ENCODE assay signal across 17 cellular contexts in genomic region chr14:94636744-94637412, GRCh38. TPM values are rescaled to one million over a fixed set of nuclear protein-coding genes. Genes with fewer than 3 reads are reported as not detected.
DNase-seq lines count a peak whose midpoint lies in the region; ATAC-seq and TF ChIP-seq lines count a peak whose summit lies in the region.
"Had no signal": no experiment of that assay in that cellular context is flagged by ENCODE, and none has a peak within 500 bp of the region (broad histone marks: within the 10 kb centered on the region; RNA-seq: fewer than 3 reads in every experiment).

No MANE protein-coding gene starts in this region.

- peak; percentile 26 for TF ChIP-seq CTCF in left ventricle myocardium inferior (IDR thresholded peaks at IDR 0.05; ENCODE audit: borderline replicate concordance)
- TF ChIP-seq CTCF in OCI-LY7 (conservative IDR thresholded peaks at IDR 0.05; ENCODE audit: low read length), result peak; percentile 45
- TF ChIP-seq CTCF in type B pancreatic cell (conservative IDR thresholded peaks at IDR 0.05), result peak; percentile 28

- H3K9me2 ChIP-seq in OCI-LY7 (ENCODE audit: insufficient read depth, low read length), result no peaks in the 10 kb centered on the region

- H4K20me1 ChIP-seq in OCI-LY7 (ENCODE audit: insufficient read depth, low read length), result no peaks in the 10 kb centered on the region
- H4K20me1 ChIP-seq: BLaER1 had no signal

- H3K9me3 ChIP-seq in left ventricle myocardium inferior (replicated peaks), result no peaks in the 10 kb centered on the region
- no peaks in the 10 kb centered on the region for H3K9me3 ChIP-seq in OCI-LY7 (ENCODE audit: low read length)
- H3K9me3 ChIP-seq: BLaER1, SJCRH30, vagina had no signal

- H3K4me1 Mint-ChIP-seq in type B pancreatic cell (ENCODE audit: unreplicated experiment), result peaks cover 3% of the 10 kb centered on the region
- H3K4me1 Mint-ChIP-seq in immature natural killer cell, result no peaks in the 10 kb centered on the region
- H3K4me1 Mint-ChIP-seq: nephron had no signal

- H3K27ac ChIP-seq in left ventricle myocardium inferior (replicated peaks) (no peak overlapping the region), OCI-LY7 (ENCODE audit: low read depth, low read length, poor library complexity, severe bottlenecking) (no peak overlapping the region)
- H3K27ac ChIP-seq: BLaER1, SJCRH30, vagina had no signal

- BruUV-seq in OCI-LY7 (replicated peaks; lab: Mats Ljungman, UMichigan), result no TSS peak

- no peak for DNase-seq in left ventricle myocardium inferior
- DNase-seq in left ventricle myocardium superior, result no peak
- DNase-seq in OCI-LY7 (ENCODE audit: low spot score), result no peak
- DNase-seq in fibroblast of peridontal ligament (ENCODE audit: extremely low read depth), result peak; percentile 9
- DNase-seq in type B pancreatic cell (ENCODE audit: extremely low spot score, unreplicated experiment), result no peak
- DNase-seq in immature natural killer cell, result no peak
- no peak for DNase-seq in NCI-H526 treated with DMSO at 0.1 percent for 48 hours (lab: John Stamatoyannopoulos, UW)
- DNase-seq: cerebellar nuclear complex; kidney glomerular epithelial cell; NCI-H2227 treated with DMSO at 0.1 percent for 48 hours; SJCRH30; stimulated activated CD8-positive, alpha-beta memory T cell treated with anti-CD3 and anti-CD28 coated beads, Interleukin-4, amount 100 ng/mL, for 48 hours had no signal

- peaks cover 27% of the 10 kb centered on the region for H3K27me3 ChIP-seq in left ventricle myocardium inferior (ENCODE audit: low read depth)
- H3K27me3 ChIP-seq: BLaER1, SJCRH30, vagina had no signal

- POLR2A ChIA-PET in OCI-LY7 (lab: Charles Lee), result no interaction called here

- no peaks in the 10 kb centered on the region for H3K4me1 ChIP-seq in left ventricle myocardium inferior
- no peaks in the 10 kb centered on the region for H3K4me1 ChIP-seq in OCI-LY7 (ENCODE audit: insufficient read depth, low read length, poor library complexity, severe bottlenecking)
- H3K4me1 ChIP-seq: BLaER1, SJCRH30, vagina had no signal

- H3K36me3 ChIP-seq in left ventricle myocardium inferior, result no peaks in the 10 kb centered on the region
- no peaks in the 10 kb centered on the region for H3K36me3 ChIP-seq in OCI-LY7 (ENCODE audit: insufficient read depth, low read length)
- H3K36me3 ChIP-seq: BLaER1, SJCRH30, vagina had no signal

- intact Hi-C loops in left ventricle myocardium inferior (cut with micrococcal nuclease) (no loop called here), left ventricle myocardium superior (cut with micrococcal nuclease) (no loop called here), OCI-LY7 (cut with micrococcal nuclease; ENCODE audit: unreplicated experiment) (no loop called here)

- CTCF ChIA-PET in OCI-LY7 (lab: Charles Lee; ENCODE audit: unreplicated experiment), result no interaction called here

- no peaks in the 10 kb centered on the region for H3K79me2 ChIP-seq in OCI-LY7 (ENCODE audit: insufficient read depth, low read depth, low read length)

- H3K27ac Mint-ChIP-seq in type B pancreatic cell (no peak overlapping the region), immature natural killer cell (no peak overlapping the region)
- H3K27ac Mint-ChIP-seq: nephron had no signal

- no peak overlapping the region for H3K4me2 ChIP-seq in OCI-LY7 (ENCODE audit: low read length)
- H3K4me2 ChIP-seq: BLaER1 had no signal

- no peak for ATAC-seq in left ventricle myocardium superior
- no peak for ATAC-seq in HG03457 (IDR thresholded peaks at IDR 0.05; ENCODE audit: unreplicated experiment)
- ATAC-seq: activated CD4-positive, CD25-positive, alpha-beta regulatory T cell treated with anti-CD3 and anti-CD28 coated beads, Interleukin-2, amount 50 U/mL, for 24 hours had no signal

- no peak overlapping the region for H3K4me3 Mint-ChIP-seq in type B pancreatic cell
- H3K4me3 Mint-ChIP-seq in immature natural killer cell, result no peak overlapping the region
- H3K4me3 Mint-ChIP-seq: nephron had no signal

- H3K27me3 Mint-ChIP-seq in type B pancreatic cell (peaks cover 7% of the 10 kb centered on the region), immature natural killer cell (ENCODE audit: low read depth in 3 of 3) (peaks cover 0 to 2% (median 0%) of the 10 kb centered on the region in 3 donors)

- no peaks in the 10 kb centered on the region for H3K36me3 Mint-ChIP-seq in type B pancreatic cell
- H3K36me3 Mint-ChIP-seq in immature natural killer cell, result no peaks in the 10 kb centered on the region

- H3K9me3 Mint-ChIP-seq in type B pancreatic cell (no peaks in the 10 kb centered on the region), immature natural killer cell (no peaks in the 10 kb centered on the region)
- H3K9me3 Mint-ChIP-seq: nephron had no signal

- H2AFZ ChIP-seq in OCI-LY7 (ENCODE audit: low read length), result no peak overlapping the region

- H3K4me3 ChIP-seq in left ventricle myocardium inferior, result no peak overlapping the region
- H3K4me3 ChIP-seq in OCI-LY7 (ENCODE audit: low read depth, low read length, poor library complexity, severe bottlenecking), result no peak overlapping the region
- H3K4me3 ChIP-seq: BLaER1, SJCRH30, vagina had no signal

RNA-seq across cellular contexts. Expression of gene SERPINA3, which starts 24.7 kb away (rescaled TPM):
- 45.5 TPM for total RNA-seq in left ventricle myocardium inferior
- total RNA-seq in left ventricle myocardium superior, result 63.5 TPM
- total RNA-seq in OCI-LY7 (2014; rRNA removed; shearing (Covaris generic)), result not detected in 2 replicates
- not detected in 2 replicates for total RNA-seq in OCI-LY7 (2022)
- total RNA-seq in type B pancreatic cell (ENCODE audit: low replicate concordance), result 3.5 and 7.1 TPM in 2 replicates
- polyA plus RNA-seq in immature natural killer cell, result not detected
- total RNA-seq: SJCRH30 had no signal

RNA-seq across cellular contexts. Expression of gene SERPINA5, which starts 55.7 kb away (rescaled TPM):
- 2.1 TPM for total RNA-seq in left ventricle myocardium inferior
- 4.0 TPM for total RNA-seq in left ventricle myocardium superior
- total RNA-seq in OCI-LY7 (2014; rRNA removed; shearing (Covaris generic)), result not detected in 2 replicates
- not detected in 2 replicates for total RNA-seq in OCI-LY7 (2022)
- 4.9 and 7.7 TPM in 2 replicates for total RNA-seq in type B pancreatic cell (ENCODE audit: low replicate concordance)
- not detected for polyA plus RNA-seq in immature natural killer cell
